12 cellular contexts compared by ENCODE assay signal in genomic region chrX:12548746-12549145, GRCh38.
DNase-seq lines count a peak whose midpoint lies in the region; ATAC-seq and TF ChIP-seq lines count a peak whose summit lies in the region.
"Had no signal": no experiment of that assay in that cellular context is flagged by ENCODE, and none has a peak within 500 bp of the region (broad histone marks: within the 10 kb centered on the region; RNA-seq: fewer than 3 reads in every experiment).

No MANE protein-coding gene starts in this region.

- H3K9me2 ChIP-seq in OCI-LY7 (ENCODE audit: insufficient read depth, low read length): no peaks in the 10 kb centered on the region

- H3K36me3 ChIP-seq in A673 (ENCODE audit: insufficient read depth, low read length, poor library complexity, severe bottlenecking) (no peaks in the 10 kb centered on the region), OCI-LY7 (ENCODE audit: insufficient read depth, low read length) (no peaks in the 10 kb centered on the region)
- H3K36me3 ChIP-seq: heart right ventricle had no signal

- H3K4me1 Mint-ChIP-seq in type B pancreatic cell (ENCODE audit: unreplicated experiment): no peaks in the 10 kb centered on the region
- H3K4me1 Mint-ChIP-seq: naive thymus-derived CD4-positive, alpha-beta T cell had no signal

- no peak for TF ChIP-seq CTCF in A673 (conservative IDR thresholded peaks at IDR 0.05; ENCODE audit: low read depth, low read length)
- no peak for TF ChIP-seq CTCF in OCI-LY7 (conservative IDR thresholded peaks at IDR 0.05; ENCODE audit: low read length)
- no peak for TF ChIP-seq CTCF in type B pancreatic cell (conservative IDR thresholded peaks at IDR 0.05)

- CTCF ChIA-PET in A673 (lab: Charles Lee): no interaction called here
- CTCF ChIA-PET in OCI-LY7 (lab: Charles Lee; ENCODE audit: unreplicated experiment): no interaction called here

- H3K27ac Mint-ChIP-seq in type B pancreatic cell: no peak overlapping the region
- H3K27ac Mint-ChIP-seq: naive thymus-derived CD4-positive, alpha-beta T cell had no signal

- no peak overlapping the region for H3K4me2 ChIP-seq in OCI-LY7 (ENCODE audit: low read length)

- ATAC-seq in GM21367 (IDR thresholded peaks at IDR 0.05; ENCODE audit: unreplicated experiment) (no peak), HG02884 (IDR thresholded peaks at IDR 0.05; ENCODE audit: unreplicated experiment) (no peak)
- ATAC-seq: heart right ventricle; naive thymus-derived CD4-positive, alpha-beta T cell had no signal

- H3K9me3 ChIP-seq in A673 (ENCODE audit: low read depth, low read length, poor library complexity, severe bottlenecking) (no peaks in the 10 kb centered on the region), OCI-LY7 (ENCODE audit: low read length) (no peaks in the 10 kb centered on the region)
- H3K9me3 ChIP-seq: heart right ventricle had no signal

- no peaks in the 10 kb centered on the region for H3K36me3 Mint-ChIP-seq in type B pancreatic cell
- H3K36me3 Mint-ChIP-seq: naive thymus-derived CD4-positive, alpha-beta T cell had no signal

- H3K27ac ChIP-seq in A673 (ENCODE audit: low read depth, low read length, poor library complexity, severe bottlenecking) (no peak overlapping the region), OCI-LY7 (ENCODE audit: low read depth, low read length, poor library complexity, severe bottlenecking) (no peak overlapping the region)
- H3K27ac ChIP-seq: heart right ventricle had no signal

- no peak overlapping the region for H2AFZ ChIP-seq in OCI-LY7 (ENCODE audit: low read length)

- POLR2A ChIA-PET in A673 (lab: Charles Lee; ENCODE audit: low non-redundant PET) (interaction anchor here (0.9 kb wide), 1 partner anchor 1949 kb away, joined by 3 read pairs; no protein-coding TSS in a partner anchor), OCI-LY7 (lab: Charles Lee) (no interaction called here)

- H3K79me2 ChIP-seq in OCI-LY7 (ENCODE audit: insufficient read depth, low read depth, low read length): no peaks in the 10 kb centered on the region

- no peaks in the 10 kb centered on the region for H3K27me3 ChIP-seq in A673 (replicated peaks; ENCODE audit: insufficient read depth, low read depth, low read length, poor library complexity)

- H4K20me1 ChIP-seq in OCI-LY7 (ENCODE audit: insufficient read depth, low read length): no peaks in the 10 kb centered on the region

- BruUV-seq in A673 (replicated peaks; lab: Mats Ljungman, UMichigan) (no TSS peak), OCI-LY7 (replicated peaks; lab: Mats Ljungman, UMichigan) (no TSS peak)

- H3K27me3 Mint-ChIP-seq in type B pancreatic cell: no peaks in the 10 kb centered on the region
- H3K27me3 Mint-ChIP-seq: naive thymus-derived CD4-positive, alpha-beta T cell had no signal

- no peaks in the 10 kb centered on the region for H3K9me3 Mint-ChIP-seq in type B pancreatic cell

- H3K4me3 ChIP-seq in A673 (ENCODE audit: low read depth, low read length, poor library complexity, severe bottlenecking) (no peak overlapping the region), OCI-LY7 (ENCODE audit: low read depth, low read length, poor library complexity, severe bottlenecking) (no peak overlapping the region)
- H3K4me3 ChIP-seq: heart right ventricle had no signal

- H3K4me3 Mint-ChIP-seq in type B pancreatic cell: no peak overlapping the region
- H3K4me3 Mint-ChIP-seq: naive thymus-derived CD4-positive, alpha-beta T cell had no signal

- H3K4me1 ChIP-seq in A673 (ENCODE audit: insufficient read depth, low read length, poor library complexity, severe bottlenecking): no peaks in the 10 kb centered on the region
- H3K4me1 ChIP-seq in OCI-LY7 (ENCODE audit: insufficient read depth, low read length, poor library complexity, severe bottlenecking): no peaks in the 10 kb centered on the region
- H3K4me1 ChIP-seq: heart right ventricle had no signal

- DNase-seq in A673 (ENCODE audit: low spot score): peak; percentile 35
- peak; percentile 2 for DNase-seq in GM19238 (ENCODE audit: insufficient read length, low spot score)
- peak; percentile 26 for DNase-seq in OCI-LY7 (ENCODE audit: low spot score)
- peak; percentile 16 to 18 for DNase-seq in erythroblast (lab: John Stamatoyannopoulos, UW)
- no peak for DNase-seq in amygdala (lab: John Stamatoyannopoulos, UW)
- DNase-seq in type B pancreatic cell (ENCODE audit: extremely low spot score, unreplicated experiment): no peak
- DNase-seq: activated CD8-positive, alpha-beta memory T cell treated with anti-CD3 and anti-CD28 coated beads for 24 hours; COR-L47; naive thymus-derived CD4-positive, alpha-beta T cell had no signal

- intact Hi-C loops in A673 (cut with micrococcal nuclease; ENCODE audit: unreplicated experiment) (no loop called here), OCI-LY7 (cut with micrococcal nuclease; ENCODE audit: unreplicated experiment) (no loop called here)

- no peak for TF ChIP-seq POLR2A in erythroblast (IDR thresholded peaks at IDR 0.05; ENCODE audit: low read length)

Comparison
In these comparisons a context has a peak if more than half of its experiments do, and no peak if none do; other contexts are left out.
1. DNase-seq: peak in A673 (single experiment), GM19238 (single experiment), OCI-LY7 (single experiment) and erythroblast (2 of 2); none in amygdala (0 of 56) and type B pancreatic cell (single experiment).